In genomic region chr1:29878501-29878900, GRCh38 we compare ENCODE assay signal across 28 cellular contexts.
A peak's percentile ranks its signal among the peaks of the same experiment; 100 is the strongest.
DNase-seq lines count a peak whose midpoint lies in the region; ATAC-seq, FAIRE-seq and TF ChIP-seq lines count a peak whose summit lies in the region.
"Had no signal": no experiment of that assay in that cellular context is flagged by ENCODE, and none has a peak within 500 bp of the region (broad histone marks: within the 10 kb centered on the region; RNA-seq: fewer than 3 reads in every experiment).

No MANE protein-coding gene starts in this region.

- peaks cover 9% of the 10 kb centered on the region for H3K27me3 Mint-ChIP-seq in stimulated activated memory B cell treated with anti-CD40 and anti-IgM and Interleukin-4, amounts not matched to agents 10 μg/mL and 1 μg/mL and 100 μg/mL, for 72 hours
- peaks cover 5% of the 10 kb centered on the region for H3K27me3 Mint-ChIP-seq in CD8-positive, alpha-beta T cell (ENCODE audit: low read depth)
- peaks cover 87% of the 10 kb centered on the region for H3K27me3 Mint-ChIP-seq in Calu3 (ENCODE audit: unreplicated experiment)

- no peaks in the 10 kb centered on the region for H3K9me3 Mint-ChIP-seq in stimulated activated memory B cell treated with anti-CD40 and anti-IgM and Interleukin-4, amounts not matched to agents 10 μg/mL and 1 μg/mL and 100 μg/mL, for 72 hours
- H3K9me3 Mint-ChIP-seq in CD8-positive, alpha-beta T cell = no peaks in the 10 kb centered on the region
- no peaks in the 10 kb centered on the region for H3K9me3 Mint-ChIP-seq in Calu3 (ENCODE audit: low read depth, unreplicated experiment)
- H3K9me3 Mint-ChIP-seq: effector memory CD8-positive, alpha-beta T cell had no signal

- no peaks in the 10 kb centered on the region for H3K36me3 Mint-ChIP-seq in stimulated activated memory B cell treated with anti-CD40 and anti-IgM and Interleukin-4, amounts not matched to agents 10 μg/mL and 1 μg/mL and 100 μg/mL, for 72 hours
- H3K36me3 Mint-ChIP-seq in CD8-positive, alpha-beta T cell = no peaks in the 10 kb centered on the region
- H3K36me3 Mint-ChIP-seq in Calu3 (ENCODE audit: insufficient read depth, unreplicated experiment) = no peaks in the 10 kb centered on the region

- no peaks in the 10 kb centered on the region for H3K4me1 ChIP-seq in CD8-positive, alpha-beta T cell (ENCODE audit: insufficient read depth, low read length)
- H3K4me1 ChIP-seq: left lung, suprapubic skin had no signal

- H3K4me3 ChIP-seq in bronchial epithelial cell (ENCODE audit: low read depth, low read length) = no peak overlapping the region
- no peak overlapping the region for H3K4me3 ChIP-seq in CD8-positive, alpha-beta T cell (ENCODE audit: low read depth, low read length)
- H3K4me3 ChIP-seq: BLaER1 treated with 17β-estradiol and CSF1 and Interleukin-3, amounts not matched to agents 10 nM and 100 nM; left lung; suprapubic skin had no signal

- no peak overlapping the region for H3K27ac ChIP-seq in CD8-positive, alpha-beta T cell (ENCODE audit: low read depth, low read length)
- H3K27ac ChIP-seq: BLaER1 treated with 17β-estradiol and CSF1 and Interleukin-3, amounts not matched to agents 10 nM and 100 nM; left lung; suprapubic skin had no signal

- POLR2A ChIA-PET in CD8-positive, alpha-beta T cell (lab: Charles Lee) = no interaction called here

- DNase-seq in NCI-H1092 treated with DMSO at 0.1 percent for 48 hours (lab: John Stamatoyannopoulos, UW) (peak; percentile 71), NCI-H187 (lab: John Stamatoyannopoulos, UW) (peak; percentile 81 to 90), NCI-H2196 (lab: John Stamatoyannopoulos, UW; ENCODE audit: unreplicated experiment) (peak; percentile 53), bronchial epithelial cell (ENCODE audit: low read depth) (no peak), Calu3 (no peak)
- DNase-seq in CD8-positive, alpha-beta T cell = no peak
- DNase-seq: activated CD4-positive, alpha-beta T cell treated with anti-CD3 and anti-CD28 coated beads, Interleukin-2, amount 50 U/mL, for 4 hours; activated naive CD4-positive, alpha-beta T cell; central memory CD4-positive, alpha-beta T cell; DND-41; effector memory CD8-positive, alpha-beta T cell; HFFc6; Kasumi-1; left lung; mesenchymal stem cell; NCI-H2227 treated with DMSO at 0.1 percent for 48 hours; NK-92 treated with Interleukin-12 subunit alpha and Interleukin-12 subunit beta, amount 100 ng/mL, for 24 hours; PC-3; stimulated activated naive CD4-positive, alpha-beta T cell; T-helper 17 cell had no signal

- CTCF ChIA-PET in CD8-positive, alpha-beta T cell (lab: Charles Lee) = no interaction called here
- CTCF ChIA-PET in Calu3 (lab: Charles Lee) = no interaction called here

- no peaks in the 10 kb centered on the region for H3K9me3 ChIP-seq in CD8-positive, alpha-beta T cell (ENCODE audit: low read length)
- H3K9me3 ChIP-seq: BLaER1 treated with 17β-estradiol and CSF1 and Interleukin-3, amounts not matched to agents 10 nM and 100 nM; left lung; suprapubic skin had no signal

- intact Hi-C loops in CD8-positive, alpha-beta T cell (cut with DNase I, micrococcal nuclease) = no loop called here
- intact Hi-C loops in Calu3 (cut with micrococcal nuclease; ENCODE audit: unreplicated experiment) = no loop called here

- no peaks in the 10 kb centered on the region for H3K36me3 ChIP-seq in bronchial epithelial cell (ENCODE audit: control insufficient read depth, insufficient read depth, low read length)
- no peaks in the 10 kb centered on the region for H3K36me3 ChIP-seq in CD8-positive, alpha-beta T cell (ENCODE audit: insufficient read depth, low read length)
- H3K36me3 ChIP-seq: BLaER1 treated with 17β-estradiol and CSF1 and Interleukin-3, amounts not matched to agents 10 nM and 100 nM; left lung; suprapubic skin had no signal

- H3K4me1 Mint-ChIP-seq in stimulated activated memory B cell treated with anti-CD40 and anti-IgM and Interleukin-4, amounts not matched to agents 10 μg/mL and 1 μg/mL and 100 μg/mL, for 72 hours = no peaks in the 10 kb centered on the region
- H3K4me1 Mint-ChIP-seq in CD8-positive, alpha-beta T cell (ENCODE audit: low read depth) = no peaks in the 10 kb centered on the region
- no peaks in the 10 kb centered on the region for H3K4me1 Mint-ChIP-seq in Calu3 (ENCODE audit: low read depth, unreplicated experiment)
- H3K4me1 Mint-ChIP-seq: T-helper 17 cell had no signal

- H3K4me3 Mint-ChIP-seq in stimulated activated memory B cell treated with anti-CD40 and anti-IgM and Interleukin-4, amounts not matched to agents 10 μg/mL and 1 μg/mL and 100 μg/mL, for 72 hours = no peak overlapping the region
- H3K4me3 Mint-ChIP-seq in CD8-positive, alpha-beta T cell = no peak overlapping the region
- no peak overlapping the region for H3K4me3 Mint-ChIP-seq in Calu3 (ENCODE audit: low read depth, unreplicated experiment)
- H3K4me3 Mint-ChIP-seq: effector memory CD8-positive, alpha-beta T cell; HFFc6; T-helper 17 cell had no signal

- no peak overlapping the region for H3K27ac Mint-ChIP-seq in stimulated activated memory B cell treated with anti-CD40 and anti-IgM and Interleukin-4, amounts not matched to agents 10 μg/mL and 1 μg/mL and 100 μg/mL, for 72 hours
- H3K27ac Mint-ChIP-seq in CD8-positive, alpha-beta T cell = no peak overlapping the region
- no peak overlapping the region for H3K27ac Mint-ChIP-seq in Calu3 (ENCODE audit: unreplicated experiment)
- H3K27ac Mint-ChIP-seq: effector memory CD8-positive, alpha-beta T cell; HFFc6; T-helper 17 cell had no signal

- peak; percentile 81 for FAIRE-seq in bronchial epithelial cell (lab: Jason Lieb, UNC)
- FAIRE-seq: H1 had no signal

- no peak for ATAC-seq in stimulated activated memory B cell treated with anti-CD40 and anti-IgM and Interleukin-4, amounts not matched to agents 10 μg/mL and 1 μg/mL and 100 μg/mL, for 72 hours
- no peak for ATAC-seq in CD8-positive, alpha-beta T cell
- ATAC-seq in GM18511 (IDR thresholded peaks at IDR 0.05; ENCODE audit: unreplicated experiment) = no peak
- ATAC-seq: activated CD4-positive, CD25-positive, alpha-beta regulatory T cell treated with anti-CD3 and anti-CD28 coated beads, Interleukin-2, amount 50 U/mL, for 24 hours; effector memory CD8-positive, alpha-beta T cell; left lung; PC-3; Right ventricle myocardium inferior; SK-N-SH treated with all-trans-retinoic acid at 6 μM for 48 hours; T-helper 17 cell had no signal

- TF ChIP-seq CTCF in bronchial epithelial cell (IDR thresholded peaks at IDR 0.05; ENCODE audit: insufficient read depth, low read length, severe bottlenecking) (no peak), Calu3 (IDR thresholded peaks at IDR 0.05; ENCODE audit: unreplicated experiment) (no peak)
- TF ChIP-seq CTCF in CD8-positive, alpha-beta T cell (IDR thresholded peaks at IDR 0.05) = no peak

- H3K27me3 ChIP-seq in bronchial epithelial cell (ENCODE audit: control insufficient read depth, insufficient read depth, low read length) = no peaks in the 10 kb centered on the region
- no peaks in the 10 kb centered on the region for H3K27me3 ChIP-seq in CD8-positive, alpha-beta T cell (ENCODE audit: insufficient read depth, low read length)
- H3K27me3 ChIP-seq: BLaER1 treated with 17β-estradiol and CSF1 and Interleukin-3, amounts not matched to agents 10 nM and 100 nM had no signal

- no TSS peak for BruUV-seq in Calu3 (replicated peaks; lab: Mats Ljungman, UMichigan)

Comparison
In these comparisons a context has a peak if more than half of its experiments do, and no peak if none do; other contexts are left out.
1. DNase-seq: peak in NCI-H1092 treated with DMSO at 0.1 percent for 48 hours (single experiment), NCI-H187 (2 of 2) and NCI-H2196 (single experiment); none in bronchial epithelial cell (single experiment), CD8-positive, alpha-beta T cell (0 of 7) and Calu3 (single experiment).